Comparison of ENCODE assay signal across 14 cellular contexts in genomic region chr2:29053680-29054400, GRCh38. TPM values are rescaled to one million over a fixed set of nuclear protein-coding genes. Genes with fewer than 3 reads are reported as not detected.
DNase-seq lines count a peak whose midpoint lies in the region; FAIRE-seq and TF ChIP-seq lines count a peak whose summit lies in the region.
"Had no signal": no experiment of that assay in that cellular context is flagged by ENCODE, and none has a peak within 500 bp of the region (broad histone marks: within the 10 kb centered on the region; RNA-seq: fewer than 3 reads in every experiment).

No MANE protein-coding gene starts in this region.

- no peaks in the 10 kb centered on the region for H4K20me1 ChIP-seq in neural cell (ENCODE audit: insufficient read depth)

- DNase-seq in GM06990 (ENCODE audit: extremely low read depth, insufficient read length) (no peak), LNCaP clone FGC (ENCODE audit: low read depth) (no peak), bronchial epithelial cell (ENCODE audit: low read depth) (peak; percentile 28), GM19238 (ENCODE audit: insufficient read length, low spot score) (no peak), GM19239 (ENCODE audit: insufficient read length, low spot score) (no peak)
- no peak for DNase-seq in stimulated activated CD4-positive, alpha-beta T cell treated with anti-CD3 and anti-CD28 coated beads, Interleukin-4, amount 100 ng/mL, for 1 hour
- DNase-seq in stimulated activated CD4-positive, alpha-beta T cell treated with anti-CD3 and anti-CD28 coated beads, Interleukin-15, amount 100 ng/mL, for 24 hours = no peak
- DNase-seq: activated CD4-positive, alpha-beta T cell treated with anti-CD3 and anti-CD28 coated beads, Interleukin-2, amount 50 U/mL, for 1 hour; activated gamma-delta T cell treated with Interleukin-2 at 50 U/mL for 16 hours; CD4-positive, CD25-positive, alpha-beta regulatory T cell; left colon had no signal

- H2AFZ ChIP-seq in neural cell (ENCODE audit: low read depth, low read length) = no peak overlapping the region

- TF ChIP-seq EP300 in neural cell (conservative IDR thresholded peaks at IDR 0.05; ENCODE audit: poor library complexity, severe bottlenecking) = no peak

- TF ChIP-seq CTCF in GM06990 (IDR thresholded peaks at IDR 0.05; ENCODE audit: insufficient read depth, low read length, poor library complexity, severe bottlenecking) (peak; percentile 12), LNCaP clone FGC (IDR thresholded peaks at IDR 0.05; ENCODE audit: control insufficient read depth, extremely low read depth, insufficient read depth) (peak; percentile 22; the same call in 1 of the 2 replicates), bronchial epithelial cell (IDR thresholded peaks at IDR 0.05; ENCODE audit: insufficient read depth, low read length, severe bottlenecking) (peak; percentile 56), neural cell (IDR thresholded peaks at IDR 0.05; ENCODE audit: poor library complexity, severe bottlenecking) (peak; percentile 38)

- H3K27me3 ChIP-seq in GM06990 (replicated peaks; ENCODE audit: control insufficient read depth, insufficient read depth, low read length) (no peaks in the 10 kb centered on the region), bronchial epithelial cell (ENCODE audit: control insufficient read depth, insufficient read depth, low read length) (peaks cover 2% of the 10 kb centered on the region), neural cell (ENCODE audit: insufficient read depth, low read depth, low read length) (no peaks in the 10 kb centered on the region)
- H3K27me3 ChIP-seq: neutrophil had no signal

- peak; percentile 54 for TF ChIP-seq RAD21 in neural cell (conservative IDR thresholded peaks at IDR 0.05)

- H3K4me3 ChIP-seq in GM06990 (replicated peaks; ENCODE audit: low read depth, low read length) (no peak overlapping the region), LNCaP clone FGC (ENCODE audit: low read depth, low read length) (no peak overlapping the region), bronchial epithelial cell (ENCODE audit: low read depth, low read length) (no peak overlapping the region), neural cell (ENCODE audit: low read length) (no peak overlapping the region)

- no peaks in the 10 kb centered on the region for H3K79me2 ChIP-seq in neural cell (replicated peaks; ENCODE audit: insufficient read depth, low read length)

- no peak overlapping the region for H3K9ac ChIP-seq in neural cell (ENCODE audit: low read length)

- H3K4me2 ChIP-seq in neural cell (ENCODE audit: low read length) = no peak overlapping the region

- FAIRE-seq in bronchial epithelial cell (lab: Jason Lieb, UNC) = peak; percentile 96
- FAIRE-seq in GM19239 (lab: Jason Lieb, UNC) = no peak

- H3K9me2 ChIP-seq in neural cell (ENCODE audit: insufficient read depth, low read length) = no peaks in the 10 kb centered on the region

- H3K36me3 ChIP-seq in GM06990 (ENCODE audit: control insufficient read depth, insufficient read depth, low read length) (no peaks in the 10 kb centered on the region), bronchial epithelial cell (ENCODE audit: control insufficient read depth, insufficient read depth, low read length) (no peaks in the 10 kb centered on the region), neural cell (ENCODE audit: insufficient read depth, low read length) (no peaks in the 10 kb centered on the region)
- H3K36me3 ChIP-seq: neutrophil had no signal

- H3K27ac ChIP-seq in neural cell (ENCODE audit: low read length) = no peak overlapping the region
- H3K27ac ChIP-seq: neutrophil had no signal

- no peaks in the 10 kb centered on the region for H3F3A ChIP-seq in neural cell (ENCODE audit: insufficient read depth, low read length, poor library complexity, severe bottlenecking)

- H3K9me3 ChIP-seq in neural cell (ENCODE audit: low read length) = no peaks in the 10 kb centered on the region
- H3K9me3 ChIP-seq: neutrophil had no signal

TF ChIP-seq in neural cell, 6 proteins besides CTCF, POLR2A, EP300 and RAD21:
- no peak for TF ChIP-seq POLR2AphosphoS5 (IDR thresholded peaks at IDR 0.05)
- TF ChIP-seq MXI1 (conservative IDR thresholded peaks at IDR 0.05; ENCODE audit: poor library complexity, severe bottlenecking) = no peak
- TF ChIP-seq SMC3 (conservative IDR thresholded peaks at IDR 0.05; ENCODE audit: poor library complexity) = peak; percentile 45
- TF ChIP-seq EZH2 (IDR thresholded peaks at IDR 0.05; ENCODE audit: borderline replicate concordance, insufficient read depth, low read length, poor library complexity, severe bottlenecking) = no peak
- TF ChIP-seq TAF1 (IDR thresholded peaks at IDR 0.05; ENCODE audit: low read depth) = no peak
- TF ChIP-seq REST (IDR thresholded peaks at IDR 0.05; ENCODE audit: borderline replicate concordance) = no peak
TF ChIP-seq in neural cell: peak in this region for 1.

RNA-seq across cellular contexts. Expression of gene PCARE, which starts 20.5 kb away (rescaled TPM):
- not detected in 2 replicates for total RNA-seq in bronchial epithelial cell
- polyA plus RNA-seq in neural cell = not detected in 2 replicates
- polyA minus RNA-seq in neural cell = not detected in 2 replicates
- total RNA-seq: CD4-positive, CD25-positive, alpha-beta regulatory T cell; fibroblast of villous mesenchyme; left colon had no signal
- polyA plus RNA-seq: CD4-positive, CD25-positive, alpha-beta regulatory T cell had no signal
